Comparison of ENCODE assay signal across 11 cellular contexts in the genomic region with DNA sequence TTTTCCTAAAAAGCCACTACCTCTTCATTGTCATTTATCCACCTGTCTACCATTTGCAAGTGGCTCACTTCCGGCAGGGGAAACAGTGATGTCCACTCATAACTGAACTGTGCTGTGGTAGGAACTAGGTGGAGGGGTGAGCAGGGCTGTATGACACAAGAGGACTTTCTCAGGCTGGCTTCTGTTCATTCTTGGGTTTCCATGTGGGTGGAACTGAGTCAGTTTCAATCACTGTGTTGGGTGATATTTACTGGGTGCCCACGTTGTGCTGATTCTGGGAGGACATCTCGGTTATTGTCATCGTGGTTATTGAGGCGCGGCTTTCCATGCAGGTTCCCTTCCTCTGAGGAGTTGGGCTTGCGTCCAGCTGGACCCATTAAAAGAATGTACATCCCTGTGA. TPM values are rescaled to one million over a fixed set of nuclear protein-coding genes. Genes with fewer than 3 reads are reported as not detected.
DNase-seq lines count a peak whose midpoint lies in the region; ATAC-seq and TF ChIP-seq lines count a peak whose summit lies in the region.
"Had no signal": no experiment of that assay in that cellular context is flagged by ENCODE, and none has a peak within 500 bp of the region (broad histone marks: within the 10 kb centered on the region; RNA-seq: fewer than 3 reads in every experiment).

No MANE protein-coding gene starts in this region.

- H3K36me3 ChIP-seq in prostate gland = no peaks in the 10 kb centered on the region
- H3K36me3 ChIP-seq in PC-9 (ENCODE audit: low read depth) = no peaks in the 10 kb centered on the region

- no peaks in the 10 kb centered on the region for H4K20me1 ChIP-seq in PC-9 (ENCODE audit: insufficient read depth)

- intact Hi-C loops in prostate gland (cut with DNase I) = no loop called here
- intact Hi-C loops in PC-9 (cut with micrococcal nuclease; ENCODE audit: unreplicated experiment) = no loop called here

- no peak overlapping the region for H2AFZ ChIP-seq in PC-9
- H2AFZ ChIP-seq: GM23248 had no signal

- no peak overlapping the region for H3K4me2 ChIP-seq in PC-9

- H3K9me3 ChIP-seq in prostate gland (no peaks in the 10 kb centered on the region), PC-9 (ENCODE audit: insufficient read depth, low read depth) (no peaks in the 10 kb centered on the region)

- peak; percentile 85 for ATAC-seq in GM18508 (IDR thresholded peaks at IDR 0.05; ENCODE audit: insufficient read depth, unreplicated experiment)
- peak; percentile 64 for ATAC-seq in GM21515 (IDR thresholded peaks at IDR 0.05; ENCODE audit: unreplicated experiment)
- ATAC-seq in HG03457 (IDR thresholded peaks at IDR 0.05; ENCODE audit: unreplicated experiment) = peak; percentile 57

- DNase-seq in stimulated activated CD4-positive, alpha-beta T cell treated with anti-CD3 and anti-CD28 coated beads, Interleukin-15, amount 100 ng/mL, for 48 hours (ENCODE audit: low read depth in 2 of 2) = peak; percentile 63 to 74
- DNase-seq in LoVo (ENCODE audit: low spot score) (no peak), prostate gland (ENCODE audit: low spot score) (no peak), PC-9 (no peak), cerebellar nuclear complex (lab: John Stamatoyannopoulos, UW) (no peak)
- DNase-seq: effector CD4-positive, alpha-beta T cell; GM23248; RPMI8226 had no signal

- 88% methylated on average over 7 of the region's 7 CpGs for WGBS in prostate gland

- no peaks in the 10 kb centered on the region for H3K79me2 ChIP-seq in PC-9 (ENCODE audit: low read depth)

- no peak for TF ChIP-seq POLR2A in prostate gland (IDR thresholded peaks at IDR 0.05)

- TF ChIP-seq CTCF in prostate gland (IDR thresholded peaks at IDR 0.05) = no peak
- TF ChIP-seq CTCF in PC-9 (conservative IDR thresholded peaks at IDR 0.05) = no peak

- POLR2A ChIA-PET in PC-9 (lab: Charles Lee; ENCODE audit: unreplicated experiment) = no interaction called here

- no peak overlapping the region for H3K27ac ChIP-seq in prostate gland
- H3K27ac ChIP-seq in PC-9 = no peak overlapping the region
- H3K27ac ChIP-seq: GM23248 had no signal

- no TSS peak for BruUV-seq in PC-9 (replicated peaks; lab: Mats Ljungman, UMichigan)

- no peaks in the 10 kb centered on the region for H3F3A ChIP-seq in PC-9 (ENCODE audit: insufficient read depth, low read depth)

- CTCF ChIA-PET in PC-9 (lab: Charles Lee) = no interaction called here

- no peak overlapping the region for H3K4me3 ChIP-seq in prostate gland
- no peak overlapping the region for H3K4me3 ChIP-seq in PC-9
- H3K4me3 ChIP-seq: GM23248 had no signal

- no peaks in the 10 kb centered on the region for H3K9me2 ChIP-seq in PC-9 (ENCODE audit: insufficient read depth)

- no peaks in the 10 kb centered on the region for H3K4me1 ChIP-seq in prostate gland (replicated peaks)
- no peaks in the 10 kb centered on the region for H3K4me1 ChIP-seq in PC-9 (replicated peaks; ENCODE audit: insufficient read depth)

- no peaks in the 10 kb centered on the region for H3K27me3 ChIP-seq in prostate gland (replicated peaks; ENCODE audit: insufficient read depth)
- H3K27me3 ChIP-seq in PC-9 (ENCODE audit: insufficient read depth, low read depth) = peaks cover 95% of the 10 kb centered on the region

RNA-seq across cellular contexts. Expression of gene RAMP3, which starts 38.8 kb away (rescaled TPM):
- 10 to 100 TPM; 35.8 to 43.5 TPM for total RNA-seq in prostate gland
- total RNA-seq in PC-9 (2021) = not detected in 2 replicates
- total RNA-seq: GM23248 had no signal

Comparison
In these comparisons a context has a peak if more than half of its experiments do, and no peak if none do; other contexts are left out.
1. DNase-seq: peak in stimulated activated CD4-positive, alpha-beta T cell treated with anti-CD3 and anti-CD28 coated beads, Interleukin-15, amount 100 ng/mL, for 48 hours (2 of 2); none in LoVo (single experiment), prostate gland (single experiment), PC-9 (0 of 2) and cerebellar nuclear complex (0 of 2).
2. RNA of gene RAMP3, which starts 38.8 kb away (total RNA-seq): 35.8 to 43.5 TPM in prostate gland; not detected in PC-9; every median in the first group is over 10 times any median in the second.
3. Peak in every context shown above with its lines, with median percentiles within 50 percentile points of each other: ATAC-seq.